22 cellular contexts compared by ENCODE assay signal in genomic region chr16:28279006-28279405, GRCh38. TPM values are rescaled to one million over a fixed set of nuclear protein-coding genes. Genes with fewer than 3 reads are reported as not detected.
DNase-seq lines count a peak whose midpoint lies in the region; ATAC-seq and TF ChIP-seq lines count a peak whose summit lies in the region.
"Had no signal": no experiment of that assay in that cellular context is flagged by ENCODE, and none has a peak within 500 bp of the region (broad histone marks: within the 10 kb centered on the region; RNA-seq: fewer than 3 reads in every experiment).

No MANE protein-coding gene starts in this region.

- no peak overlapping the region for H3K4me3 Mint-ChIP-seq in activated naive CD4-positive, alpha-beta T cell treated with anti-CD3 and anti-CD28 coated beads for 36 hours
- H3K4me3 Mint-ChIP-seq in activated naive CD4-positive, alpha-beta T cell treated with anti-CD3 and anti-CD28 coated beads, Interleukin-2, amount 50 U/mL, for 24 hours = peak overlapping the region; percentile 19
- no peak overlapping the region for H3K4me3 Mint-ChIP-seq in stimulated activated effector memory CD8-positive, alpha-beta T cell treated with anti-CD3 and anti-CD28 coated beads, Interleukin-12 subunit alpha, Interleukin-12 subunit beta, amount 100 ng/mL, for 72 hours
- H3K4me3 Mint-ChIP-seq: nephron progenitor cell; stimulated activated naive CD8-positive, alpha-beta T cell treated with anti-CD3 and anti-CD28 coated beads, Interleukin-15, Interleukin-2, amounts not matched to agents 100 ng/mL and 50 ng/mL, for 24 hours had no signal

- H3K27ac Mint-ChIP-seq in activated naive CD4-positive, alpha-beta T cell treated with anti-CD3 and anti-CD28 coated beads for 36 hours = no peak overlapping the region
- no peak overlapping the region for H3K27ac Mint-ChIP-seq in activated naive CD4-positive, alpha-beta T cell treated with anti-CD3 and anti-CD28 coated beads, Interleukin-2, amount 50 U/mL, for 24 hours
- H3K27ac Mint-ChIP-seq in stimulated activated effector memory CD8-positive, alpha-beta T cell treated with anti-CD3 and anti-CD28 coated beads, Interleukin-12 subunit alpha, Interleukin-12 subunit beta, amount 100 ng/mL, for 72 hours = peak overlapping the region; percentile 12
- H3K27ac Mint-ChIP-seq: activated naive CD4-positive, alpha-beta T cell treated with anti-CD3 and anti-CD28 coated beads, Interleukin-2, amount 50 U/mL, for 72 hours; nephron progenitor cell; stimulated activated naive CD8-positive, alpha-beta T cell treated with anti-CD3 and anti-CD28 coated beads, Interleukin-15, Interleukin-2, amounts not matched to agents 100 ng/mL and 50 ng/mL, for 24 hours had no signal

- CTCF ChIA-PET in activated naive CD4-positive, alpha-beta T cell treated with anti-CD3 and anti-CD28 coated beads for 36 hours (lab: Charles Lee) = interaction anchor here (0.7 to 8.7 kb wide), 5 partner anchors 36 to 271 kb away, joined by 3 to 164 read pairs (median 5); no protein-coding TSS in a partner anchor

- no peaks in the 10 kb centered on the region for H3K9me3 Mint-ChIP-seq in activated naive CD4-positive, alpha-beta T cell treated with anti-CD3 and anti-CD28 coated beads for 36 hours
- H3K9me3 Mint-ChIP-seq in activated naive CD4-positive, alpha-beta T cell treated with anti-CD3 and anti-CD28 coated beads, Interleukin-2, amount 50 U/mL, for 24 hours = no peaks in the 10 kb centered on the region
- H3K9me3 Mint-ChIP-seq in stimulated activated effector memory CD8-positive, alpha-beta T cell treated with anti-CD3 and anti-CD28 coated beads, Interleukin-12 subunit alpha, Interleukin-12 subunit beta, amount 100 ng/mL, for 72 hours = no peaks in the 10 kb centered on the region
- H3K9me3 Mint-ChIP-seq: activated naive CD4-positive, alpha-beta T cell treated with anti-CD3 and anti-CD28 coated beads, Interleukin-2, amount 50 U/mL, for 72 hours; nephron progenitor cell; stimulated activated naive CD8-positive, alpha-beta T cell treated with anti-CD3 and anti-CD28 coated beads, Interleukin-15, Interleukin-2, amounts not matched to agents 100 ng/mL and 50 ng/mL, for 24 hours had no signal

- H3K36me3 Mint-ChIP-seq in activated naive CD4-positive, alpha-beta T cell treated with anti-CD3 and anti-CD28 coated beads for 36 hours (ENCODE audit: low read depth) = no peaks in the 10 kb centered on the region
- no peaks in the 10 kb centered on the region for H3K36me3 Mint-ChIP-seq in activated naive CD4-positive, alpha-beta T cell treated with anti-CD3 and anti-CD28 coated beads, Interleukin-2, amount 50 U/mL, for 24 hours
- no peaks in the 10 kb centered on the region for H3K36me3 Mint-ChIP-seq in stimulated activated effector memory CD8-positive, alpha-beta T cell treated with anti-CD3 and anti-CD28 coated beads, Interleukin-12 subunit alpha, Interleukin-12 subunit beta, amount 100 ng/mL, for 72 hours
- H3K36me3 Mint-ChIP-seq: activated naive CD4-positive, alpha-beta T cell treated with anti-CD3 and anti-CD28 coated beads, Interleukin-2, amount 50 U/mL, for 72 hours had no signal

- TF ChIP-seq CTCF in GM20000 (IDR thresholded peaks at IDR 0.05; ENCODE audit: extremely low read depth, missing control alignments) = no peak

- ATAC-seq in stimulated activated effector memory CD8-positive, alpha-beta T cell treated with anti-CD3 and anti-CD28 coated beads, Interleukin-12 subunit alpha, Interleukin-12 subunit beta, amount 100 ng/mL, for 72 hours = peak; percentile 43
- ATAC-seq: activated CD4-positive, CD25-positive, alpha-beta regulatory T cell treated with anti-CD3 and anti-CD28 coated beads, Interleukin-2, amount 50 U/mL, for 24 hours; right cardiac atrium had no signal

- no peak overlapping the region for H3K4me3 ChIP-seq in Jurkat, Clone E6-1 (ENCODE audit: low read length)
- H3K4me3 ChIP-seq: SJCRH30, thyroid gland had no signal

- H3K27me3 Mint-ChIP-seq in activated naive CD4-positive, alpha-beta T cell treated with anti-CD3 and anti-CD28 coated beads for 36 hours (ENCODE audit: low read depth) = no peaks in the 10 kb centered on the region
- no peaks in the 10 kb centered on the region for H3K27me3 Mint-ChIP-seq in activated naive CD4-positive, alpha-beta T cell treated with anti-CD3 and anti-CD28 coated beads, Interleukin-2, amount 50 U/mL, for 24 hours

- DNase-seq in activated naive CD4-positive, alpha-beta T cell treated with anti-CD3 and anti-CD28 coated beads for 36 hours = peak; percentile 56
- no peak for DNase-seq in activated naive CD4-positive, alpha-beta T cell treated with Interleukin-2 at 50 U/mL for 16 hours
- DNase-seq in Jurkat, Clone E6-1 (ENCODE audit: low read depth, low spot score) = peak; percentile 46
- DNase-seq in stimulated activated effector memory CD8-positive, alpha-beta T cell treated with anti-CD3 and anti-CD28 coated beads, Interleukin-12 subunit alpha, Interleukin-12 subunit beta, amount 100 ng/mL, for 72 hours (ENCODE audit: low spot score in 2 of 2) = no peak
- DNase-seq in GM20000 (ENCODE audit: low spot score) (no peak), retina (no peak)
- DNase-seq: activated T-cell treated with anti-CD3 and anti-CD28 coated beads for 4 hours; central memory CD4-positive, alpha-beta T cell; dorsolateral prefrontal cortex; midbrain; MM.1S; NCI-H1694 treated with DMSO at 0.1 percent for 48 hours; NCI-H526; nephron progenitor cell; right cardiac atrium; SJCRH30; stimulated activated CD4-positive, alpha-beta T cell treated with anti-CD3 and anti-CD28 coated beads, Interleukin-4, amount 100 ng/mL, for 24 hours; thyroid gland had no signal

- peaks cover 31% of the 10 kb centered on the region for H3K4me1 Mint-ChIP-seq in activated naive CD4-positive, alpha-beta T cell treated with anti-CD3 and anti-CD28 coated beads for 36 hours (ENCODE audit: low read depth)
- peaks cover 41% of the 10 kb centered on the region for H3K4me1 Mint-ChIP-seq in activated naive CD4-positive, alpha-beta T cell treated with anti-CD3 and anti-CD28 coated beads, Interleukin-2, amount 50 U/mL, for 24 hours
- peaks cover 36% of the 10 kb centered on the region for H3K4me1 Mint-ChIP-seq in stimulated activated effector memory CD8-positive, alpha-beta T cell treated with anti-CD3 and anti-CD28 coated beads, Interleukin-12 subunit alpha, Interleukin-12 subunit beta, amount 100 ng/mL, for 72 hours

- intact Hi-C loops in activated naive CD4-positive, alpha-beta T cell treated with anti-CD3 and anti-CD28 coated beads for 36 hours (cut with micrococcal nuclease) = no loop called here

RNA-seq across cellular contexts. Expression of gene SBK1, which starts 13.3 kb away (rescaled TPM):
- 1 to 10 TPM; 2.8 to 3.4 TPM for total RNA-seq in activated naive CD4-positive, alpha-beta T cell treated with anti-CD3 and anti-CD28 coated beads for 36 hours
- polyA plus RNA-seq in Jurkat, Clone E6-1 (2012; ENCODE audit: insufficient read depth, insufficient read length) = 38.5 TPM

Comparison
In these comparisons a context has a peak if more than half of its experiments do, and no peak if none do; other contexts are left out.
1. DNase-seq: peak in activated naive CD4-positive, alpha-beta T cell treated with anti-CD3 and anti-CD28 coated beads for 36 hours (single experiment) and Jurkat, Clone E6-1 (single experiment); none in activated naive CD4-positive, alpha-beta T cell treated with Interleukin-2 at 50 U/mL for 16 hours (single experiment), stimulated activated effector memory CD8-positive, alpha-beta T cell treated with anti-CD3 and anti-CD28 coated beads, Interleukin-12 subunit alpha, Interleukin-12 subunit beta, amount 100 ng/mL, for 72 hours (0 of 2), GM20000 (single experiment) and retina (single experiment).